In genomic region chr12:22499445-22499844, GRCh38 we compare ENCODE assay signal across 20 cellular contexts. TPM values are rescaled to one million over a fixed set of nuclear protein-coding genes. Genes with fewer than 3 reads are reported as not detected.
DNase-seq lines count a peak whose midpoint lies in the region; ATAC-seq, FAIRE-seq and TF ChIP-seq lines count a peak whose summit lies in the region.
"Had no signal": no experiment of that assay in that cellular context is flagged by ENCODE, and none has a peak within 500 bp of the region (broad histone marks: within the 10 kb centered on the region; RNA-seq: fewer than 3 reads in every experiment).

No MANE protein-coding gene starts in this region.

- H2AFZ ChIP-seq in keratinocyte (ENCODE audit: control insufficient read depth, low read length) (no peak overlapping the region), MM.1S (ENCODE audit: low read length) (no peak overlapping the region)

- H3K4me1 ChIP-seq in keratinocyte (ENCODE audit: control insufficient read depth, extremely low read depth, insufficient read depth, low read length) (no peaks in the 10 kb centered on the region), MM.1S (ENCODE audit: low read length) (no peaks in the 10 kb centered on the region; the same call in 1 of the 2 replicates)
- H3K4me1 ChIP-seq: BLaER1 had no signal

- ATAC-seq in stimulated activated naive CD8-positive, alpha-beta T cell treated with anti-CD3 and anti-CD28 coated beads, Interleukin-15, Interleukin-2, amounts not matched to agents 100 U/mL and 50 U/mL, for 24 hours: no peak
- ATAC-seq in T-helper 17 cell: no peak
- ATAC-seq: A549 had no signal

- no peaks in the 10 kb centered on the region for H3K9me2 ChIP-seq in MM.1S (replicated peaks; ENCODE audit: insufficient read depth, low read length)

- TF ChIP-seq CTCF in keratinocyte (optimal IDR thresholded peaks at IDR 0.05 in 1 of 3, IDR thresholded peaks at IDR 0.05 in 1 of 3, conservative IDR thresholded peaks at IDR 0.05 in 1 of 3; ENCODE audit: extremely low read depth in 1 of 3, insufficient read depth in 2 of 3, low read length in 3 of 3): no peak
- no peak for TF ChIP-seq CTCF in MM.1S (IDR thresholded peaks at IDR 0.05; ENCODE audit: low read length)

- H3K4me1 Mint-ChIP-seq in stimulated activated naive CD8-positive, alpha-beta T cell treated with anti-CD3 and anti-CD28 coated beads, Interleukin-15, Interleukin-2, amounts not matched to agents 100 ng/mL and 50 ng/mL, for 24 hours (ENCODE audit: low read depth): no peaks in the 10 kb centered on the region
- peaks cover 8% of the 10 kb centered on the region for H3K4me1 Mint-ChIP-seq in T-helper 17 cell
- H3K4me1 Mint-ChIP-seq: CD14-positive monocyte had no signal

- H3K79me2 ChIP-seq in keratinocyte (ENCODE audit: control insufficient read depth, insufficient read depth, low read length): no peaks in the 10 kb centered on the region
- no peaks in the 10 kb centered on the region for H3K79me2 ChIP-seq in MM.1S (ENCODE audit: low read length)

- H3K4me2 ChIP-seq in keratinocyte (ENCODE audit: control insufficient read depth, extremely low read depth, insufficient read depth, low read depth, low read length) (no peak overlapping the region), MM.1S (ENCODE audit: low read depth, low read length) (no peak overlapping the region)
- H3K4me2 ChIP-seq: A549, BLaER1 had no signal

- no peaks in the 10 kb centered on the region for H3K9me3 ChIP-seq in T-helper 17 cell (ENCODE audit: control insufficient read depth, low read length, poor library complexity, severe bottlenecking)
- H3K9me3 ChIP-seq in keratinocyte (ENCODE audit: control insufficient read depth, low read depth, low read length): no peaks in the 10 kb centered on the region
- H3K9me3 ChIP-seq in MM.1S (replicated peaks; ENCODE audit: insufficient read depth, low read length): no peaks in the 10 kb centered on the region
- H3K9me3 ChIP-seq: A549, BLaER1 had no signal

- H3K27ac ChIP-seq in keratinocyte (ENCODE audit: control insufficient read depth, insufficient read depth, low read length) (no peak overlapping the region), MM.1S (ENCODE audit: low read length) (no peak overlapping the region)
- H3K27ac ChIP-seq: 22Rv1, A549, BLaER1, HL-60 had no signal

- H3K36me3 ChIP-seq in keratinocyte (ENCODE audit: control insufficient read depth in 2 of 2, extremely low read depth in 1 of 2, insufficient read depth in 2 of 2, low read length in 2 of 2): no peaks in the 10 kb centered on the region
- H3K36me3 ChIP-seq in MM.1S (replicated peaks; ENCODE audit: insufficient read depth, low read length): peaks cover 6% of the 10 kb centered on the region; the same call in 1 of the 2 replicates

- H3K27me3 Mint-ChIP-seq in stimulated activated naive CD8-positive, alpha-beta T cell treated with anti-CD3 and anti-CD28 coated beads, Interleukin-15, Interleukin-2, amounts not matched to agents 100 ng/mL and 50 ng/mL, for 24 hours: no peaks in the 10 kb centered on the region
- H3K27me3 Mint-ChIP-seq in T-helper 17 cell: no peaks in the 10 kb centered on the region
- H3K27me3 Mint-ChIP-seq: CD4-positive, alpha-beta memory T cell had no signal

- H3K9ac ChIP-seq in keratinocyte (ENCODE audit: control insufficient read depth, extremely low read depth, insufficient read depth, low read length): no peak overlapping the region
- no peak overlapping the region for H3K9ac ChIP-seq in MM.1S (ENCODE audit: low read length)
- H3K9ac ChIP-seq: BLaER1 had no signal

- dilution Hi-C loops in keratinocyte (cut with MboI; ENCODE audit: extremely low pct_ligation_motif_present, low sequenced_read_pairs): loop anchor here (25.0 kb wide), 1 partner anchor 138 kb away; the partner anchor contains the start of gene ETNK1

- H4K20me1 ChIP-seq in keratinocyte (ENCODE audit: control insufficient read depth, extremely low read depth, insufficient read depth, low read length) (no peaks in the 10 kb centered on the region), MM.1S (ENCODE audit: insufficient read depth, low read length) (no peaks in the 10 kb centered on the region)
- H4K20me1 ChIP-seq: BLaER1 had no signal

- no peaks in the 10 kb centered on the region for H3K9me1 ChIP-seq in keratinocyte (ENCODE audit: control insufficient read depth, extremely low read depth, insufficient read depth, low read length)

- no peaks in the 10 kb centered on the region for H3K9me3 Mint-ChIP-seq in stimulated activated naive CD8-positive, alpha-beta T cell treated with anti-CD3 and anti-CD28 coated beads, Interleukin-15, Interleukin-2, amounts not matched to agents 100 ng/mL and 50 ng/mL, for 24 hours
- H3K9me3 Mint-ChIP-seq: CD14-positive monocyte; CD4-positive, alpha-beta memory T cell had no signal

- H3K27me3 ChIP-seq in keratinocyte (ENCODE audit: control insufficient read depth, extremely low read depth, insufficient read depth, low read length): no peaks in the 10 kb centered on the region
- H3K27me3 ChIP-seq in MM.1S (replicated peaks; ENCODE audit: insufficient read depth, low read length): no peaks in the 10 kb centered on the region
- H3K27me3 ChIP-seq: BLaER1 had no signal

- no peak overlapping the region for H3K4me3 Mint-ChIP-seq in stimulated activated naive CD8-positive, alpha-beta T cell treated with anti-CD3 and anti-CD28 coated beads, Interleukin-15, Interleukin-2, amounts not matched to agents 100 ng/mL and 50 ng/mL, for 24 hours
- H3K4me3 Mint-ChIP-seq in T-helper 17 cell: no peak overlapping the region
- H3K4me3 Mint-ChIP-seq: CD14-positive monocyte; CD4-positive, alpha-beta memory T cell had no signal

- H3K4me3 ChIP-seq in keratinocyte (ENCODE audit: control insufficient read depth in 2 of 3, extremely low read depth in 1 of 3, insufficient read depth in 2 of 3, low read depth in 1 of 3, low read length in 3 of 3): no peak overlapping the region
- H3K4me3 ChIP-seq in MM.1S (ENCODE audit: low read length): no peak overlapping the region
- H3K4me3 ChIP-seq: A549, BLaER1 had no signal

- peak overlapping the region; percentile 45 for H3K27ac Mint-ChIP-seq in stimulated activated naive CD8-positive, alpha-beta T cell treated with anti-CD3 and anti-CD28 coated beads, Interleukin-15, Interleukin-2, amounts not matched to agents 100 ng/mL and 50 ng/mL, for 24 hours
- H3K27ac Mint-ChIP-seq in T-helper 17 cell: peak overlapping the region; percentile 19
- H3K27ac Mint-ChIP-seq: CD14-positive monocyte had no signal

- H3F3A ChIP-seq in MM.1S (ENCODE audit: insufficient read depth, low read length): no peaks in the 10 kb centered on the region

- FAIRE-seq in keratinocyte (lab: Jason Lieb, UNC): peak; percentile 39

- no peak for DNase-seq in stimulated activated naive CD8-positive, alpha-beta T cell treated with anti-CD3 and anti-CD28 coated beads, Interleukin-15, Interleukin-2, amounts not matched to agents 100 U/mL and 50 U/mL, for 24 hours
- DNase-seq in T-helper 17 cell (no peak), keratinocyte (ENCODE audit: low read depth, low spot score) (no peak), MM.1S (no peak), SKM-1 treated with dmso at 0.1 percent for 144 hours (lab: John Stamatoyannopoulos, UW; ENCODE audit: unreplicated experiment) (no peak), NCI-H187 treated with DMSO at 0.1 percent for 48 hours (lab: John Stamatoyannopoulos, UW) (no peak)
- no peak for DNase-seq in activated CD4-positive, CD25-positive, alpha-beta regulatory T cell treated with anti-CD3 and anti-CD28 coated beads, Interleukin-2, amount 50 U/mL, for 72 hours
- DNase-seq: AML-193; CD4-positive, alpha-beta memory T cell; DMS153; DMS79; GDM1; HCEC 1CT; IMR-90 had no signal

- peaks cover 45% of the 10 kb centered on the region for H3K36me3 Mint-ChIP-seq in stimulated activated naive CD8-positive, alpha-beta T cell treated with anti-CD3 and anti-CD28 coated beads, Interleukin-15, Interleukin-2, amounts not matched to agents 100 ng/mL and 50 ng/mL, for 24 hours (ENCODE audit: low read depth)
- peaks cover 3% of the 10 kb centered on the region for H3K36me3 Mint-ChIP-seq in T-helper 17 cell (ENCODE audit: low read depth)

RNA-seq across cellular contexts. Expression of gene C2CD5, which starts 44.9 kb away (rescaled TPM):
- 10 to 100 TPM; 31.5 to 31.6 TPM for total RNA-seq in T-helper 17 cell
- 9.5 to 17.7 TPM (median 9.7 TPM) in 3 replicates for polyA plus RNA-seq in keratinocyte
- 18.9 TPM for polyA plus RNA-seq in keratinocyte (2011; ENCODE audit: low read depth)
- 5.6 and 15.9 TPM in 2 replicates for polyA plus RNA-seq in keratinocyte (2011; cell fraction: cytosol; rRNA removed)
- 10.4 and 13.6 TPM in 2 replicates for polyA plus RNA-seq in keratinocyte (2011; cell fraction: nucleus; rRNA removed)
- polyA plus RNA-seq in keratinocyte (2012; ENCODE audit: low replicate concordance): 5.4 and 8.2 TPM in 2 replicates
- 8.3 to 22.5 TPM (median 10.8 TPM) in 3 replicates for polyA minus RNA-seq in keratinocyte
- polyA minus RNA-seq in keratinocyte (2011; cell fraction: cytosol; rRNA and poly(A)+ RNA removed): 6.3 TPM
- polyA minus RNA-seq in keratinocyte (2011; cell fraction: nucleus; rRNA and poly(A)+ RNA removed): 13.2 and 25.1 TPM in 2 replicates
